ENCODE assay signal across 22 cellular contexts in genomic region chr3:72183489-72183888, GRCh38.
"Had no signal": no experiment of that assay in that cellular context is flagged by ENCODE, and none has a peak within 500 bp of the region (broad histone marks: within the 10 kb centered on the region; RNA-seq: fewer than 3 reads in every experiment).

No MANE protein-coding gene starts in this region.

- H3K36me3 ChIP-seq: colonic mucosa, esophagus muscularis mucosa, esophagus squamous epithelium, gastrocnemius medialis, gastroesophageal sphincter, heart left ventricle, heart right ventricle had no signal

- H3K4me1 ChIP-seq: colonic mucosa, gastrocnemius medialis had no signal

- H3K27ac ChIP-seq: colonic mucosa, coronary artery, epithelial cell of prostate, esophagus muscularis mucosa, esophagus squamous epithelium, foreskin keratinocyte, gastrocnemius medialis, gastroesophageal sphincter, heart left ventricle, heart right ventricle had no signal

- H3K4me3 ChIP-seq: colonic mucosa, coronary artery, dorsolateral prefrontal cortex, esophagus muscularis mucosa, esophagus squamous epithelium, gastrocnemius medialis, gastroesophageal sphincter, heart left ventricle, heart right ventricle had no signal

- H3K9me3 ChIP-seq: colonic mucosa, esophagus muscularis mucosa, esophagus squamous epithelium, gastrocnemius medialis, gastroesophageal sphincter had no signal

- DNase-seq: colonic mucosa; cortex of kidney; dermis blood vessel endothelial cell; dorsolateral prefrontal cortex; effector CD4-positive, alpha-beta T cell; effector CD8-positive, alpha-beta T cell; effector memory CD4-positive, alpha-beta T cell; effector memory CD8-positive, alpha-beta T cell; endodermal cell; erythroblast; esophagus squamous epithelium; foreskin fibroblast; foreskin keratinocyte; foreskin melanocyte; gastrocnemius medialis; glutamatergic neuron; heart left ventricle; heart right ventricle had no signal

- H3K27me3 ChIP-seq: colonic mucosa, dorsolateral prefrontal cortex, esophagus muscularis mucosa, esophagus squamous epithelium, gastroesophageal sphincter had no signal
